8 cellular contexts compared by ENCODE assay signal in genomic region chr3:69439683-69440270, GRCh38. TPM values are rescaled to one million over a fixed set of nuclear protein-coding genes. Genes with fewer than 3 reads are reported as not detected.
A peak's percentile ranks its signal among the peaks of the same experiment; 100 is the strongest.
DNase-seq lines count a peak whose midpoint lies in the region; ATAC-seq and TF ChIP-seq lines count a peak whose summit lies in the region.

No MANE protein-coding gene starts in this region.

- H3K27ac ChIP-seq in VCaP (no peak overlapping the region), heart right ventricle (peak overlapping the region in 1 of 10 donors; percentile 54), tibial artery (no peak overlapping the region)

- no peaks in the 10 kb centered on the region for H3K36me3 ChIP-seq in heart right ventricle
- H3K36me3 ChIP-seq in tibial artery = no peaks in the 10 kb centered on the region

- peak; percentile 45; the same call in 1 of the 2 replicates for TF ChIP-seq CTCF in GM12875 (IDR thresholded peaks at IDR 0.05; ENCODE audit: borderline replicate concordance, insufficient read depth, low read depth, low read length)
- peak; percentile 84 for TF ChIP-seq CTCF in VCaP (conservative IDR thresholded peaks at IDR 0.05)
- TF ChIP-seq CTCF in heart right ventricle (IDR thresholded peaks at IDR 0.05) = peak in 8 of 9 donors; percentile 39 to 73 (median 68)
- TF ChIP-seq CTCF in tibial artery (IDR thresholded peaks at IDR 0.05) = peak; percentile 50 to 56

- ATAC-seq in heart right ventricle = peak in 5 of 8 donors; percentile 11 to 49 (median 39)
- no peak for ATAC-seq in GM21381 (IDR thresholded peaks at IDR 0.05; ENCODE audit: unreplicated experiment)

- peaks cover 0 to 22% (median 0%) of the 10 kb centered on the region in 9 donors for H3K4me1 ChIP-seq in heart right ventricle
- H3K4me1 ChIP-seq in tibial artery = no peaks in the 10 kb centered on the region

- DNase-seq in A172 (ENCODE audit: low spot score) (peak; percentile 22), heart right ventricle (peak in 1 of 2 donors; percentile 13), tibial artery (no peak), iPS-NIHi11 (ENCODE audit: low spot score) (no peak), iPS-NIHi7 (ENCODE audit: extremely low spot score) (no peak)

- no peaks in the 10 kb centered on the region for H3K27me3 ChIP-seq in heart right ventricle
- H3K27me3 ChIP-seq in tibial artery = no peaks in the 10 kb centered on the region

- H3K9me3 ChIP-seq in heart right ventricle (no peaks in the 10 kb centered on the region), tibial artery (no peaks in the 10 kb centered on the region)

- H3K4me3 ChIP-seq in GM12875 (ENCODE audit: low read depth, low read length) = no peak overlapping the region
- H3K4me3 ChIP-seq in heart right ventricle = peak overlapping the region in 4 of 10 donors; percentile 12 to 33 (median 20)
- H3K4me3 ChIP-seq in tibial artery = no peak overlapping the region

- 13 to 33% methylated on average over 1 of the region's 1 CpG for WGBS in heart right ventricle, 2 donors

- intact Hi-C loops in heart right ventricle (cut with DNase I) (loop anchor here in 9 of 10 donors (5.0 to 10.0 kb wide), 7 partner anchors 75 to 235 kb away; no protein-coding TSS in a partner anchor), tibial artery (cut with DNase I; ENCODE audit: low total_unique reads) (no loop called here)

RNA-seq across cellular contexts. Expression of gene FRMD4B, which starts 53.9 kb away (rescaled TPM):
- 1.2 and 1.6 TPM in 2 replicates for total RNA-seq in A172 (2014; rRNA removed; shearing (Covaris generic))
- 10 to 100 TPM in 9 of 10 donors, 1 to 10 TPM in 1; 9.5 to 31.0 (median 17.7) TPM for total RNA-seq in heart right ventricle
- polyA plus RNA-seq in heart right ventricle = 1 to 10 TPM; 4.1 to 7.8 TPM
